Comparison of ENCODE assay signal across 23 cellular contexts in the genomic region with DNA sequence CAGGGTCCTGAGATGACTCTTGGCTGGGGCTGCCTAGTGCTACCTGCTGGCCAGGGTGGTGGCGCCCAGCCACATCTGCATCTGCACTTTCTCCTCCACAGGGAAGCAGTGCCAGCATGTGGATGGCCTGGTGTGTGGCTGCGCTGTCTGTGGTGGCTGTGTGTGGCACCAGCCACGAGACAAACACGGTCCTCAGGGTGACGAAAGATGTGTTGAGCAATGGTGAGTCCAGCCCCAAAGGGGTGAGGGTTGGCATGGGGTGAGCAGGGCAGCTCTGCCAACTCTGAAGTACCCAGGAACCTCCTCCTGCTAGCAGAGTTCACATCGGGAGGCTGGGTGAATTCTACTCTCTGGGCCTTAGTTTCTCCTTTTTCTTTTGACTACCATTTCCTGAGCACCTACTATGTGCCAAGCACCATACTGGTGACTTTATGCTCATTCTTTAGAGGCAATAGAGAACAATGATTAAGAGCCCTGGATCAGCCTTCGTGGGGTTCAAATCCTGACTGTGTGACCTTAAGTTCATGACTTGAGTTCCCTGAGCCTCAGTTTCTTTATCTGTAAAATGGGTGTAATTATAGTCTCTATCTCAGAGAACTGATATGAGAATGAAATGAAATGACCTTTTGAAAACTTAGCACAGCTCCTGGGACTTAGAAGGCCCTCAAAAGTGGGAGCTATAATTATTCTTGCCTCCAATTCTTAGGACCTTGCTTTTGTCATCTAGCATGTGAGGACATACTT. TPM values are rescaled to one million over a fixed set of nuclear protein-coding genes. Genes with fewer than 3 reads are reported as not detected.
DNase-seq lines count a peak whose midpoint lies in the region; ATAC-seq, FAIRE-seq and TF ChIP-seq lines count a peak whose summit lies in the region.
"Had no signal": no experiment of that assay in that cellular context is flagged by ENCODE, and none has a peak within 500 bp of the region (broad histone marks: within the 10 kb centered on the region; RNA-seq: fewer than 3 reads in every experiment).

No MANE protein-coding gene starts in this region.

- no peaks in the 10 kb centered on the region for H3K9me3 ChIP-seq in lower lobe of right lung
- H3K9me3 ChIP-seq: BLaER1 treated with 17β-estradiol and CSF1 and Interleukin-3, amounts not matched to agents 10 nM and 100 nM had no signal

- no peaks in the 10 kb centered on the region for H3K36me3 ChIP-seq in lower lobe of right lung
- H3K36me3 ChIP-seq: BLaER1 treated with 17β-estradiol and CSF1 and Interleukin-3, amounts not matched to agents 10 nM and 100 nM had no signal

- H3K27ac Mint-ChIP-seq in glutamatergic neuron (ENCODE audit: unreplicated experiment) = no peak overlapping the region
- H3K27ac Mint-ChIP-seq: CD4-positive, alpha-beta T cell had no signal

- no peaks in the 10 kb centered on the region for H3K27me3 ChIP-seq in lower lobe of right lung (ENCODE audit: low read depth)
- H3K27me3 ChIP-seq: BLaER1 treated with 17β-estradiol and CSF1 and Interleukin-3, amounts not matched to agents 10 nM and 100 nM had no signal

- H3K27me3 Mint-ChIP-seq in glutamatergic neuron (ENCODE audit: unreplicated experiment) = no peaks in the 10 kb centered on the region
- H3K27me3 Mint-ChIP-seq: CD4-positive, alpha-beta T cell had no signal

- H3K4me1 ChIP-seq in lower lobe of right lung = no peaks in the 10 kb centered on the region

- H3K4me3 Mint-ChIP-seq in glutamatergic neuron (ENCODE audit: unreplicated experiment) = no peak overlapping the region
- H3K4me3 Mint-ChIP-seq: CD4-positive, alpha-beta T cell had no signal

- no peak for TF ChIP-seq CTCF in lower lobe of right lung (IDR thresholded peaks at IDR 0.05)
- no peak for TF ChIP-seq CTCF in omental fat pad (IDR thresholded peaks at IDR 0.05)
- TF ChIP-seq CTCF in glutamatergic neuron (IDR thresholded peaks at IDR 0.05; ENCODE audit: partially characterized antibody, unreplicated experiment) = no peak

- H3K4me1 Mint-ChIP-seq in glutamatergic neuron (ENCODE audit: low read depth, unreplicated experiment) = no peaks in the 10 kb centered on the region

- no peak overlapping the region for H3K27ac ChIP-seq in lower lobe of right lung
- H3K27ac ChIP-seq: BLaER1 treated with 17β-estradiol and CSF1 and Interleukin-3, amounts not matched to agents 10 nM and 100 nM; KMS-11 had no signal

- peak; percentile 79 for FAIRE-seq in urothelium cell line (lab: Jason Lieb, UNC)
- FAIRE-seq: A204.1, D721Med, GM18507, H54, HTR-8/SVneo had no signal

- peaks cover 2% of the 10 kb centered on the region for H3K9me3 Mint-ChIP-seq in glutamatergic neuron (ENCODE audit: unreplicated experiment)
- H3K9me3 Mint-ChIP-seq: CD4-positive, alpha-beta T cell had no signal

- peak; percentile 44 for ATAC-seq in Right ventricle myocardium inferior
- no peak for ATAC-seq in left ventricle myocardium superior
- peak; percentile 68 for ATAC-seq in left lobe of liver
- peak; percentile 65 to 66 for ATAC-seq in lower lobe of right lung
- no peak for ATAC-seq in omental fat pad (ENCODE audit: low FRiP score)

- H3K36me3 Mint-ChIP-seq in glutamatergic neuron (ENCODE audit: unreplicated experiment) = peaks cover 5% of the 10 kb centered on the region

- intact Hi-C loops in Right ventricle myocardium inferior (cut with DNase I) (no loop called here), left ventricle myocardium superior (cut with micrococcal nuclease) (no loop called here), lower lobe of right lung (cut with DNase I) (no loop called here)

- H3K4me3 ChIP-seq in lower lobe of right lung = no peak overlapping the region
- H3K4me3 ChIP-seq: BLaER1 treated with 17β-estradiol and CSF1 and Interleukin-3, amounts not matched to agents 10 nM and 100 nM had no signal

- DNase-seq in Right ventricle myocardium inferior (ENCODE audit: missing footprints) (no peak), left ventricle myocardium superior (no peak), left lobe of liver (ENCODE audit: low spot score) (peak; percentile 58), lower lobe of right lung (no peak), urothelium cell line (ENCODE audit: low spot score) (no peak), omental fat pad (ENCODE audit: low spot score) (no peak), glutamatergic neuron (no peak)
- DNase-seq in stimulated activated CD4-positive, alpha-beta T cell treated with anti-CD3 and anti-CD28 coated beads, Interleukin-4, amount 100 ng/mL, for 4 hours = no peak
- DNase-seq: CD4-positive, alpha-beta T cell; IMR-90; NCI-H2029; NCI-H446 treated with DMSO at 0.1 percent for 48 hours; NCI-H526; RPMI8226; SHP77 had no signal

RNA-seq across cellular contexts. Expression of gene BPIFB4, which starts 2.1 kb away (rescaled TPM):
- not detected for total RNA-seq in Right ventricle myocardium inferior
- not detected for total RNA-seq in left ventricle myocardium superior
- not detected for total RNA-seq in left lobe of liver
- total RNA-seq in lower lobe of right lung = not detected
- total RNA-seq in omental fat pad = not detected
- total RNA-seq in glutamatergic neuron (ENCODE audit: unreplicated experiment) = not detected
- total RNA-seq: CD4-positive, alpha-beta T cell; IMR-90; SK-MEL-5 had no signal

RNA-seq across cellular contexts. Expression of gene BPIFB3, which starts 27.9 kb away (rescaled TPM):
- total RNA-seq in Right ventricle myocardium inferior = not detected
- total RNA-seq in left ventricle myocardium superior = not detected
- not detected for total RNA-seq in left lobe of liver
- total RNA-seq in lower lobe of right lung = not detected
- total RNA-seq in omental fat pad = not detected
- total RNA-seq in glutamatergic neuron (ENCODE audit: unreplicated experiment) = not detected
- total RNA-seq: CD4-positive, alpha-beta T cell; IMR-90; SK-MEL-5 had no signal

RNA-seq across cellular contexts. Expression of gene BPIFB6, which starts 50.1 kb away (rescaled TPM):
- total RNA-seq in Right ventricle myocardium inferior (not detected), left ventricle myocardium superior (not detected), left lobe of liver (not detected), lower lobe of right lung (not detected), omental fat pad (not detected), glutamatergic neuron (ENCODE audit: unreplicated experiment) (not detected)
- total RNA-seq: CD4-positive, alpha-beta T cell; IMR-90; SK-MEL-5 had no signal

Comparison
In these comparisons a context has a peak if more than half of its experiments do, and no peak if none do; other contexts are left out.
1. ATAC-seq: peak in Right ventricle myocardium inferior (single experiment), left lobe of liver (single experiment) and lower lobe of right lung (2 of 2); none in left ventricle myocardium superior (single experiment) and omental fat pad (single experiment).